Comparison of ENCODE assay signal across 1 cellular context in the genomic region with DNA sequence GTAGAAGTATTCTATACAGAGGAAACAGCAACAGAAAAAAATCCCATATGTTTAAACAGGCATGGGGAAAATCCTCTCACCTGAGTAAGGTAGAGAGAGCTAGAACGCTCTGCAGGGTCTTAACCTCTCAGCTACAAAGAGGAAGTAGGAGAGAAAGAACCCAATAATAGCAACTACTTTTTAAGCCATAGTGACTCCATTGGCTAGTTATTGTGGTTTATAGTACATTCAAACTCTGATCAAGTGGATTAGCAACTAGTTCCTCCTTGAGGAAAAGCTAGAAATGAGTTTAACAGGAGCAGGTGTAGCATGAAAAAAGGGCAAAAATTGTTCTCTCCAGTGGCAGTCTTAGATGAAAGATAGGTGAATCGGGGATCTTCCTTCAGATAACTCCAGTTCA.
TF ChIP-seq lines count a peak whose summit lies in the region.

No MANE protein-coding gene starts in this region.

TF ChIP-seq in GM23338, 12 proteins besides CTCF, POLR2A, EP300 and RAD21 (continued from another document):
- TF ChIP-seq ZNF462 (CRISPR knock-in tag; IDR thresholded peaks at IDR 0.05) (no peak), ZNF331 (CRISPR knock-in tag; IDR thresholded peaks at IDR 0.05; ENCODE audit: low read depth) (no peak), EZH2phosphoT487 (IDR thresholded peaks at IDR 0.05; ENCODE audit: unreplicated experiment) (no peak), NANOG (IDR thresholded peaks at IDR 0.05; ENCODE audit: borderline replicate concordance) (no peak), STAT1 (IDR thresholded peaks at IDR 0.05; ENCODE audit: unreplicated experiment) (no peak), CREB1 (CRISPR knock-in tag; IDR thresholded peaks at IDR 0.05; ENCODE audit: low read depth) (no peak), ETS1 (IDR thresholded peaks at IDR 0.05) (no peak), EZH2 (IDR thresholded peaks at IDR 0.05; ENCODE audit: low read depth, unreplicated experiment) (no peak)
